ENCODE assay signal across 8 cellular contexts in genomic region chr12:96121271-96121711, GRCh38.
A peak's percentile ranks its signal among the peaks of the same experiment; 100 is the strongest.
DNase-seq lines count a peak whose midpoint lies in the region; ATAC-seq lines count a peak whose summit lies in the region.

No MANE protein-coding gene starts in this region.

- H3K27ac Mint-ChIP-seq in effector memory CD8-positive, alpha-beta T cell: no peak overlapping the region

- no peak overlapping the region for H3K4me3 Mint-ChIP-seq in effector memory CD8-positive, alpha-beta T cell

- peak; percentile 73 for ATAC-seq in GM21381 (IDR thresholded peaks at IDR 0.05; ENCODE audit: unreplicated experiment)
- peak; percentile 52 for ATAC-seq in HG03520 (IDR thresholded peaks at IDR 0.05; ENCODE audit: unreplicated experiment)
- ATAC-seq in effector memory CD8-positive, alpha-beta T cell (replicated peaks): peak; percentile 14

- no peaks in the 10 kb centered on the region for H3K36me3 Mint-ChIP-seq in effector memory CD8-positive, alpha-beta T cell (ENCODE audit: insufficient read depth)

- DNase-seq in GDM1 (lab: John Stamatoyannopoulos, UW) (peak; percentile 73), NCI-H1694 treated with DMSO at 0.1 percent for 48 hours (lab: John Stamatoyannopoulos, UW) (no peak), NCI-H2081 (lab: John Stamatoyannopoulos, UW) (no peak), DMS114 treated with DMSO at 0.1 percent for 48 hours (lab: John Stamatoyannopoulos, UW; ENCODE audit: unreplicated experiment) (no peak), NCI-H2029 (lab: John Stamatoyannopoulos, UW) (no peak)
- no peak for DNase-seq in effector memory CD8-positive, alpha-beta T cell

- peaks cover 6 to 7% of the 10 kb centered on the region in 2 donors for H3K4me1 Mint-ChIP-seq in effector memory CD8-positive, alpha-beta T cell (ENCODE audit: low read depth in 2 of 2)

- H3K9me3 Mint-ChIP-seq in effector memory CD8-positive, alpha-beta T cell: no peaks in the 10 kb centered on the region

- H3K27me3 Mint-ChIP-seq in effector memory CD8-positive, alpha-beta T cell: peaks cover 0 to 4% of the 10 kb centered on the region in 2 donors

Comparison
In these comparisons a context has a peak if more than half of its experiments do, and no peak if none do; other contexts are left out.
1. ATAC-seq: peak in every context shown above with its lines; median percentile 73 in GM21381; 52 in HG03520; 14 in effector memory CD8-positive, alpha-beta T cell.